In genomic region chr4:150127757-150128156, GRCh38 we compare ENCODE assay signal across 15 cellular contexts. TPM values are rescaled to one million over a fixed set of nuclear protein-coding genes. Genes with fewer than 3 reads are reported as not detected.
"Had no signal": no experiment of that assay in that cellular context is flagged by ENCODE, and none has a peak within 500 bp of the region (broad histone marks: within the 10 kb centered on the region; RNA-seq: fewer than 3 reads in every experiment).

No MANE protein-coding gene starts in this region.

- H3K4me3 ChIP-seq: heart left ventricle, mucosa of descending colon, spleen had no signal

- H3K27me3 ChIP-seq: heart left ventricle, spleen had no signal

- H3K36me3 ChIP-seq: heart left ventricle, spleen had no signal

- H3K9me3 ChIP-seq: mucosa of descending colon, spleen had no signal

- DNase-seq: activated CD4-positive, alpha-beta T cell treated with anti-CD3 and anti-CD28 coated beads, Interleukin-2, amount 10 ng/mL, durations not matched to agents 24 days and 14 days; activated CD8-positive, alpha-beta memory T cell treated with anti-CD3 and anti-CD28 coated beads for 24 hours; activated naive CD4-positive, alpha-beta T cell treated with anti-CD3 and anti-CD28 coated beads for 36 hours; central memory CD4-positive, alpha-beta T cell; erythroblast; heart left ventricle; mammary epithelial cell; mucosa of descending colon; natural killer cell; right cardiac atrium; spleen; stimulated activated CD4-positive, alpha-beta T cell treated with anti-CD3 and anti-CD28 coated beads, Interleukin-1b, Interleukin-23, amount 100 ng/mL, for 48 hours; stimulated activated naive B cell treated with anti-CD40 and anti-IgM and Interleukin-4, amounts not matched to agents 10 μg/mL and 1 μg/mL and 100 μg/mL, for 72 hours had no signal

- H3K27ac ChIP-seq: heart left ventricle, spleen had no signal

- ATAC-seq: heart left ventricle, left lobe of liver, mucosa of descending colon, natural killer cell, right cardiac atrium, WTC11 had no signal

RNA-seq across cellular contexts. Expression of gene DCLK2, which starts 49.5 kb away (rescaled TPM):
- total RNA-seq: activated CD4-positive, alpha-beta T cell treated with anti-CD3 and anti-CD28 coated beads, Interleukin-2, amount 10 ng/mL, durations not matched to agents 24 days and 14 days; activated naive CD4-positive, alpha-beta T cell treated with anti-CD3 and anti-CD28 coated beads for 36 hours had no signal
